In genomic region chr12:1661553-1662335, GRCh38 we compare ENCODE assay signal across 8 cellular contexts. TPM values are rescaled to one million over a fixed set of nuclear protein-coding genes. Genes with fewer than 3 reads are reported as not detected.
DNase-seq lines count a peak whose midpoint lies in the region; ATAC-seq and TF ChIP-seq lines count a peak whose summit lies in the region.

No MANE protein-coding gene starts in this region.

- no peak overlapping the region for H2BK20ac ChIP-seq in H9 (ENCODE audit: low read depth, low read length, poor library complexity, severe bottlenecking)

- no peak overlapping the region for H2BK5ac ChIP-seq in H9 (ENCODE audit: insufficient read length, low read length)

- H4K20me1 ChIP-seq in DND-41 (ENCODE audit: insufficient read depth, low read length) (no peaks in the 10 kb centered on the region), H9 (ENCODE audit: control insufficient read depth, insufficient read depth, insufficient read length) (no peaks in the 10 kb centered on the region)

- DNase-seq in DND-41: peak; percentile 93
- peak; percentile 94 for DNase-seq in H9
- peak; percentile 80 for DNase-seq in NCI-H1105 treated with DMSO at 0.1 percent for 48 hours (lab: John Stamatoyannopoulos, UW)
- peak; percentile 79 for DNase-seq in T follicular helper cell (ENCODE audit: low read depth)
- peak; percentile 95 to 99 (median 97) for DNase-seq in adrenal gland
- peak; percentile 94 for DNase-seq in left cardiac atrium
- peak; percentile 96 for DNase-seq in posterior vena cava (ENCODE audit: low spot score)
- DNase-seq in type B pancreatic cell (ENCODE audit: extremely low spot score, unreplicated experiment): peak; percentile 81

- H3T11ph ChIP-seq in H9 (ENCODE audit: low read length): no peak overlapping the region

- H3K18ac ChIP-seq in H9 (ENCODE audit: insufficient read length, low read depth, low read length): no peak overlapping the region

- H3K23ac ChIP-seq in H9 (ENCODE audit: insufficient read length, low read depth, low read length): no peak overlapping the region

- H3K9me3 ChIP-seq in DND-41 (ENCODE audit: insufficient read depth, low read length, severe bottlenecking) (no peaks in the 10 kb centered on the region), H9 (ENCODE audit: control insufficient read depth, low read depth, low read length) (no peaks in the 10 kb centered on the region), adrenal gland (replicated peaks in 1 of 3) (no peaks in the 10 kb centered on the region)

- H2BK120ac ChIP-seq in H9 (ENCODE audit: low read depth, low read length, poor library complexity, severe bottlenecking): no peak overlapping the region

- no peak overlapping the region for H2AK5ac ChIP-seq in H9 (ENCODE audit: insufficient read length, low read length)

- H3K27ac Mint-ChIP-seq in H9: no peak overlapping the region
- H3K27ac Mint-ChIP-seq in type B pancreatic cell: peak overlapping the region; percentile 75

- no peaks in the 10 kb centered on the region for H3K79me2 ChIP-seq in DND-41 (ENCODE audit: insufficient read depth, low read length)
- no peaks in the 10 kb centered on the region for H3K79me2 ChIP-seq in H9 (ENCODE audit: insufficient read depth, low read length)

- no peak overlapping the region for H4K5ac ChIP-seq in H9 (ENCODE audit: insufficient read length, low read depth, low read length)

- peak overlapping the region; percentile 50 for H3K9ac ChIP-seq in DND-41 (ENCODE audit: low read depth, low read length)
- H3K9ac ChIP-seq in H9 (ENCODE audit: extremely low read depth, insufficient read length, low read length): peak overlapping the region; percentile 30

- no peak overlapping the region for H3K4ac ChIP-seq in H9 (ENCODE audit: low read depth, low read length)

- peak overlapping the region; percentile 73 for H3K27ac ChIP-seq in DND-41 (ENCODE audit: low read length)
- H3K27ac ChIP-seq in H9 (ENCODE audit: insufficient read length, low read depth, low read length): no peak overlapping the region
- peak overlapping the region in 4 of 5 donors; percentile 82 to 95 (median 91) for H3K27ac ChIP-seq in adrenal gland

- ATAC-seq in DND-41 (ENCODE audit: insufficient read depth, low read depth) (peak; percentile 92), left cardiac atrium (peak; percentile 91 to 92)

- peaks cover 0 to 5% of the 10 kb centered on the region in 2 experiments; a peak in 2 of 5 replicates for H3K9me3 Mint-ChIP-seq in H9
- H3K9me3 Mint-ChIP-seq in type B pancreatic cell: peaks cover 6% of the 10 kb centered on the region

- H3K4me1 Mint-ChIP-seq in H9 (peaks cover 5 to 12% of the 10 kb centered on the region in 2 experiments; a peak in 3 of 4 replicates), type B pancreatic cell (ENCODE audit: unreplicated experiment) (peaks cover 5% of the 10 kb centered on the region)

- no peaks in the 10 kb centered on the region for H3K79me1 ChIP-seq in H9 (ENCODE audit: insufficient read depth, low read depth, low read length, poor library complexity, severe bottlenecking)

- peak overlapping the region; percentile 29 to 60; a peak in 3 of 4 replicates for H3K4me3 ChIP-seq in DND-41 (ENCODE audit: low read depth in 1 of 2, low read length in 2 of 2)
- peak overlapping the region in 2 of 4 donors; percentile 15 to 57 for H3K4me3 ChIP-seq in adrenal gland

- no peak overlapping the region for H4K91ac ChIP-seq in H9 (ENCODE audit: insufficient read length, low read depth, low read length)

- intact Hi-C loops in adrenal gland (cut with DNase I): no loop called here
- intact Hi-C loops in left cardiac atrium (cut with DNase I): no loop called here
- intact Hi-C loops in posterior vena cava (cut with DNase I): no loop called here

- no peak overlapping the region for H2BK15ac ChIP-seq in H9 (ENCODE audit: low read depth, low read length)

- peaks cover 7% of the 10 kb centered on the region for H3K4me1 ChIP-seq in DND-41 (ENCODE audit: insufficient read depth, low read length)
- H3K4me1 ChIP-seq in H9 (ENCODE audit: insufficient read depth, low read length): no peaks in the 10 kb centered on the region
- H3K4me1 ChIP-seq in adrenal gland (replicated peaks in 1 of 2): peaks cover 13 to 15% of the 10 kb centered on the region in 2 donors

- peak overlapping the region; percentile 74 to 87 for H3K4me3 Mint-ChIP-seq in H9
- H3K4me3 Mint-ChIP-seq in type B pancreatic cell: peak overlapping the region; percentile 86

- H3K36me3 ChIP-seq in DND-41 (ENCODE audit: insufficient read depth, low read length) (no peaks in the 10 kb centered on the region), adrenal gland (replicated peaks in 1 of 2) (no peaks in the 10 kb centered on the region)

- no peak for TF ChIP-seq CTCF in DND-41 (IDR thresholded peaks at IDR 0.05; ENCODE audit: borderline replicate concordance, extremely low read depth, low read length, poor library complexity, severe bottlenecking)
- no peak for TF ChIP-seq CTCF in H9 (conservative IDR thresholded peaks at IDR 0.05)
- TF ChIP-seq CTCF in adrenal gland (IDR thresholded peaks at IDR 0.05): no peak
- TF ChIP-seq CTCF in type B pancreatic cell (conservative IDR thresholded peaks at IDR 0.05): no peak

- H3K27me3 Mint-ChIP-seq in H9 (ENCODE audit: low read depth) (peaks cover 57% of the 10 kb centered on the region), type B pancreatic cell (peaks cover 34% of the 10 kb centered on the region)

- H3K36me3 Mint-ChIP-seq in H9 (ENCODE audit: insufficient read depth in 1 of 3, low read depth in 3 of 3): no peaks in the 10 kb centered on the region; a peak in 1 of 7 replicates
- H3K36me3 Mint-ChIP-seq in type B pancreatic cell: peaks cover 4% of the 10 kb centered on the region

- H2BK12ac ChIP-seq in H9 (ENCODE audit: insufficient read length, low read depth, low read length): no peak overlapping the region

- H4K8ac ChIP-seq in H9 (replicated peaks; ENCODE audit: insufficient read length, low read depth, low read length): no peak overlapping the region

- H3K27me3 ChIP-seq in DND-41 (ENCODE audit: insufficient read depth, low read length, poor library complexity): no peaks in the 10 kb centered on the region
- H3K27me3 ChIP-seq in H9 (ENCODE audit: insufficient read depth, low read length): peaks cover 9% of the 10 kb centered on the region; the same call in 1 of the 2 replicates
- H3K27me3 ChIP-seq in adrenal gland: no peaks in the 10 kb centered on the region

- peaks cover 14% of the 10 kb centered on the region for H3K23me2 ChIP-seq in H9 (ENCODE audit: insufficient read length, low read depth, low read length, poor library complexity, severe bottlenecking)

- no peak overlapping the region for H3K56ac ChIP-seq in H9 (ENCODE audit: insufficient read length, low read depth, low read length)

- TF ChIP-seq POLR2A in adrenal gland (IDR thresholded peaks at IDR 0.05): peak; percentile 15 to 73

- WGBS in H9 (ENCODE audit: extremely low coverage, insufficient read length, low lambda C conversion rate): no CpG with 5 or more reads among the region's 69 CpGs
- WGBS in adrenal gland, 4 donors: 1 to 11% (median 8%) methylated on average over 23 to 69 of the region's 69 CpGs

- no peak overlapping the region for H3K14ac ChIP-seq in H9 (ENCODE audit: insufficient read depth, low read length)

- peak overlapping the region; percentile 96 for H2AFZ ChIP-seq in DND-41 (ENCODE audit: low read depth, low read length)
- H2AFZ ChIP-seq in H9 (ENCODE audit: low read length): no peak overlapping the region

- H3K4me2 ChIP-seq in DND-41 (ENCODE audit: insufficient read depth, low read length) (peak overlapping the region; percentile 93), H9 (ENCODE audit: insufficient read depth, insufficient read length, low read length) (peak overlapping the region; percentile 38)

RNA-seq across cellular contexts. Expression of gene ADIPOR2, which starts 29.1 kb away (rescaled TPM):
- total RNA-seq in H9 (2021) (44.2 and 45.3 TPM in 2 replicates), adrenal gland (100 to 1,000 TPM in 5 of 8 donors, 10 to 100 TPM in 3; 59.5 to 214 (median 130) TPM), left cardiac atrium (10 to 100 TPM; 50.3 to 53.1 TPM), posterior vena cava (10 to 100 TPM; 31.9 to 40.1 TPM), type B pancreatic cell (ENCODE audit: low replicate concordance) (49.2 and 103 TPM in 2 replicates)
- polyA plus RNA-seq in adrenal gland: 100 to 1,000 TPM in 1 of 3 donors, 10 to 100 TPM in 2; 46.2 to 147 (median 66.0) TPM

RNA-seq across cellular contexts. Expression of gene WNT5B, which starts 32.7 kb away (rescaled TPM):
- total RNA-seq in H9 (2021) (0.61 and 1.5 TPM in 2 replicates), adrenal gland (10 to 100 TPM in 1 of 8 donors, 1 to 10 TPM in 6, under 1 TPM in 1; 0.97 to 11.1 (median 3.5) TPM), left cardiac atrium (1 to 10 TPM; 1.8 to 5.0 TPM), posterior vena cava (10 to 100 TPM; 10.1 to 12.8 TPM), type B pancreatic cell (ENCODE audit: low replicate concordance) (11.3 and 42.9 TPM in 2 replicates)
- 1 to 10 TPM in 2 of 3 donors, under 1 TPM in 1; 0.57 to 1.3 (median 1.2) TPM for polyA plus RNA-seq in adrenal gland
